ENCODE assay signal across 8 cellular contexts in the genomic region with DNA sequence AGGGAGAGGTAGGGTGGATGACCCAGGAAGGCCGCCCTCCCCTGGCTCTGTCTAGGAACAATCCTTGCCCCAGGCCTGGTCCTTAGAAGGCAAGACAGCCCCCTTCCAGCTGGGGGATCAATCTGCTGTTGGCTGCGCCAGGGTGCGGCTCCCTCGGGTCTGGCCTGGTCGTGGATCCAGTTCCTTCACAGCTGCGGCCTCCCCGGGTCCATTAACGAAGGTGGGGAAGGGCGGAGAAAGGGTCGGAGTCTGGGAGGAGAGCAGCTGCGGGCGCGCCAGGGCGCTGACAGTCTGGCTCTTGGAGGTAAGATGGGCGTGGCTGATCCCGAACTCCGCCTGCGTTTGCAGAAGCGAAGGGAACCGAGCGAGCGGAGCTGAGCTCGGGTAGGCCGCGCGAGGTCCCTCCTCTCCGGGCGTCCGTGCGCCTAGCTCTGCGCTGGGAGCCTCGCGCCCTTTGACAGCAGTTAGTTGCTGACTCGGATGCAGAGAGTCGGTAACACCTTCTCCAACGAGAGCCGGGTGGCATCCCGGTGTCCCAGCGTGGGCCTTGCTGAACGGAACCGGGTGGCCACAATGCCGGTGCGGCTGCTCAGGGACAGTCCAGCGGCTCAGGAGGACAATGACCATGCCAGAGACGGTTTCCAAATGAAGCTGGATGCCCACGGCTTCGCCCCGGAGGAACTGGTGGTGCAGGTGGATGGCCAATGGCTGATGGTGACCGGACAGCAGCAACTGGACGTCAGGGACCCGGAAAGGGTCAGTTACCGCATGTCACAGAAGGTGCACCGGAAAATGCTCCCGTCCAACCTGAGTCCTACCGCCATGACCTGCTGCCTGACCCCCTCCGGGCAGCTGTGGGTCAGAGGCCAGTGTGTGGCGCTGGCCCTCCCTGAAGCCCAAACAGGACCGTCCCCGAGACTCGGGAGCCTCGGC. TPM values are rescaled to one million over a fixed set of nuclear protein-coding genes. Genes with fewer than 3 reads are reported as not detected.
A peak's percentile ranks its signal among the peaks of the same experiment; 100 is the strongest.
DNase-seq lines count a peak whose midpoint lies in the region; ATAC-seq and TF ChIP-seq lines count a peak whose summit lies in the region.
"Had no signal": no experiment of that assay in that cellular context is flagged by ENCODE, and none has a peak within 500 bp of the region (broad histone marks: within the 10 kb centered on the region; RNA-seq: fewer than 3 reads in every experiment).

A gene with protein sequence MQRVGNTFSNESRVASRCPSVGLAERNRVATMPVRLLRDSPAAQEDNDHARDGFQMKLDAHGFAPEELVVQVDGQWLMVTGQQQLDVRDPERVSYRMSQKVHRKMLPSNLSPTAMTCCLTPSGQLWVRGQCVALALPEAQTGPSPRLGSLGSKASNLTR (plus strand): TSS at position 434 of the 933 bp plus-strand sequence. CDS start 47 bp downstream, at position 481.

- ATAC-seq in stimulated activated effector memory CD8-positive, alpha-beta T cell treated with anti-CD3 and anti-CD28 coated beads, Interleukin-12 subunit alpha, Interleukin-12 subunit beta, amount 100 ng/mL, for 72 hours, result no peak

- peak within 1 kb of the TSS; percentile 96; the same call in 1 of the 2 replicates for H2AFZ ChIP-seq in Loucy (ENCODE audit: low read length)

- H3K27me3 Mint-ChIP-seq in activated CD4-positive, alpha-beta memory T cell treated with anti-CD3 and anti-CD28 coated beads for 36 hours, result no peaks in the 10 kb centered on the region
- peaks cover 6% of the 10 kb centered on the region for H3K27me3 Mint-ChIP-seq in HFFc6 (ENCODE audit: insufficient read depth)

- H3K9me3 ChIP-seq in Loucy (ENCODE audit: insufficient read depth, low read depth, low read length) (no peaks in the 10 kb centered on the region), iPS-18a (ENCODE audit: control insufficient read depth, low read depth, low read length) (no peaks in the 10 kb centered on the region)
- H3K9me3 ChIP-seq: tibial nerve had no signal

- POLR2A ChIA-PET in activated CD4-positive, alpha-beta memory T cell treated with anti-CD3 and anti-CD28 coated beads for 36 hours (lab: Charles Lee), result interaction anchor here (2.8 kb wide), 1 partner anchor 11 kb away, joined by 16 read pairs; the partner anchor contains the start of gene DHX58

- CTCF ChIA-PET in activated CD4-positive, alpha-beta memory T cell treated with anti-CD3 and anti-CD28 coated beads for 36 hours (lab: Charles Lee), result interaction anchor here (1.2 to 1.9 kb wide), 2 partner anchors 8 to 9 kb away, joined by 5 to 7 read pairs; no protein-coding TSS in a partner anchor

- no peaks in the 10 kb centered on the region for H3K27me3 ChIP-seq in Loucy (ENCODE audit: insufficient read depth, low read length, poor library complexity, severe bottlenecking)
- no peaks in the 10 kb centered on the region for H3K27me3 ChIP-seq in iPS-18a (ENCODE audit: control insufficient read depth, insufficient read depth, low read length)
- H3K27me3 ChIP-seq: tibial nerve had no signal

- no peaks in the 10 kb centered on the region for H3F3A ChIP-seq in Loucy (ENCODE audit: low read depth)

- H3K9me3 Mint-ChIP-seq in activated CD4-positive, alpha-beta memory T cell treated with anti-CD3 and anti-CD28 coated beads for 36 hours, result no peaks in the 10 kb centered on the region
- no peaks in the 10 kb centered on the region for H3K9me3 Mint-ChIP-seq in stimulated activated effector memory CD8-positive, alpha-beta T cell treated with anti-CD3 and anti-CD28 coated beads, Interleukin-12 subunit alpha, Interleukin-12 subunit beta, amount 100 ng/mL, for 72 hours
- H3K9me3 Mint-ChIP-seq in HFFc6, result no peaks in the 10 kb centered on the region

- intact Hi-C loops in activated CD4-positive, alpha-beta memory T cell treated with anti-CD3 and anti-CD28 coated beads for 36 hours (cut with micrococcal nuclease), result no loop called here

- in situ Hi-C loops in GM13976 (cut with MboI; ENCODE audit: low sequenced_read_pairs, unreplicated experiment) (no loop called here), ACHN (cut with HindIII; ENCODE audit: low pct_ligation_motif_present, low pct_unique_long_range_greater_than_20kb, low sequenced_read_pairs) (loop anchor here (25.0 kb wide), 1 partner anchor 160 kb away; the partner anchor contains the start of gene CNP)

- H3K4me1 ChIP-seq in Loucy (ENCODE audit: insufficient read depth, low read length, poor library complexity, severe bottlenecking), result peaks cover 13% of the 10 kb centered on the region
- peaks cover 9% of the 10 kb centered on the region for H3K4me1 ChIP-seq in iPS-18a (ENCODE audit: control insufficient read depth, low read depth, low read length)

- no peak for DNase-seq in activated CD4-positive, alpha-beta memory T cell treated with anti-CD3 and anti-CD28 coated beads for 36 hours
- DNase-seq in stimulated activated effector memory CD8-positive, alpha-beta T cell treated with anti-CD3 and anti-CD28 coated beads, Interleukin-12 subunit alpha, Interleukin-12 subunit beta, amount 100 ng/mL, for 72 hours (ENCODE audit: low spot score in 2 of 2), result no peak
- no peak for DNase-seq in HFFc6
- DNase-seq in GM13976 (ENCODE audit: low spot score), result no peak
- no peak for DNase-seq in ACHN

- H3K4me3 Mint-ChIP-seq in activated CD4-positive, alpha-beta memory T cell treated with anti-CD3 and anti-CD28 coated beads for 36 hours, result peak within 1 kb of the TSS; percentile 56
- peak within 1 kb of the TSS; percentile 68 for H3K4me3 Mint-ChIP-seq in stimulated activated effector memory CD8-positive, alpha-beta T cell treated with anti-CD3 and anti-CD28 coated beads, Interleukin-12 subunit alpha, Interleukin-12 subunit beta, amount 100 ng/mL, for 72 hours
- no peak within 1 kb of the TSS for H3K4me3 Mint-ChIP-seq in HFFc6

- no peak within 1 kb of the TSS for H3K27ac Mint-ChIP-seq in activated CD4-positive, alpha-beta memory T cell treated with anti-CD3 and anti-CD28 coated beads for 36 hours
- peak within 1 kb of the TSS; percentile 54 for H3K27ac Mint-ChIP-seq in stimulated activated effector memory CD8-positive, alpha-beta T cell treated with anti-CD3 and anti-CD28 coated beads, Interleukin-12 subunit alpha, Interleukin-12 subunit beta, amount 100 ng/mL, for 72 hours
- H3K27ac Mint-ChIP-seq in HFFc6, result no peak within 1 kb of the TSS; the same call in 1 of the 2 replicates

- H3K9ac ChIP-seq in Loucy (ENCODE audit: low read depth, low read length, poor library complexity, severe bottlenecking), result peak within 1 kb of the TSS; percentile 89
- peak within 1 kb of the TSS; percentile 81 for H3K9ac ChIP-seq in iPS-18a (ENCODE audit: low read length)

- H4K20me1 ChIP-seq in Loucy (ENCODE audit: insufficient read depth, low read length, poor library complexity, severe bottlenecking), result no peaks in the 10 kb centered on the region

- H3K4me3 ChIP-seq in Loucy (ENCODE audit: low read length, poor library complexity, severe bottlenecking) (no peak within 1 kb of the TSS), iPS-18a (ENCODE audit: low read length) (peak within 1 kb of the TSS; percentile 24)

- H3K27ac ChIP-seq in iPS-18a (ENCODE audit: low read length), result no peak within 1 kb of the TSS

- H3K4me1 Mint-ChIP-seq in activated CD4-positive, alpha-beta memory T cell treated with anti-CD3 and anti-CD28 coated beads for 36 hours (ENCODE audit: low read depth), result peaks cover 24% of the 10 kb centered on the region
- peaks cover 29% of the 10 kb centered on the region for H3K4me1 Mint-ChIP-seq in stimulated activated effector memory CD8-positive, alpha-beta T cell treated with anti-CD3 and anti-CD28 coated beads, Interleukin-12 subunit alpha, Interleukin-12 subunit beta, amount 100 ng/mL, for 72 hours
- H3K4me1 Mint-ChIP-seq in HFFc6 (ENCODE audit: low read depth), result peaks cover 21% of the 10 kb centered on the region

- no peaks in the 10 kb centered on the region for H3K9me2 ChIP-seq in Loucy (replicated peaks; ENCODE audit: low read depth, low read length)

- peak within 1 kb of the TSS; percentile 89 for H3K4me2 ChIP-seq in Loucy (ENCODE audit: low read depth, low read length, poor library complexity, severe bottlenecking)

- H3K36me3 ChIP-seq in Loucy (ENCODE audit: insufficient read depth, low read length) (peaks cover 38% of the 10 kb centered on the region; the same call in 1 of the 2 replicates), iPS-18a (ENCODE audit: control insufficient read depth, low read depth, low read length) (peaks cover 18% of the 10 kb centered on the region)

- H3K79me2 ChIP-seq in Loucy (ENCODE audit: insufficient read depth, low read length), result peaks cover 15% of the 10 kb centered on the region; the same call in 1 of the 2 replicates

- peaks cover 23% of the 10 kb centered on the region for H3K36me3 Mint-ChIP-seq in activated CD4-positive, alpha-beta memory T cell treated with anti-CD3 and anti-CD28 coated beads for 36 hours
- peaks cover 57% of the 10 kb centered on the region for H3K36me3 Mint-ChIP-seq in stimulated activated effector memory CD8-positive, alpha-beta T cell treated with anti-CD3 and anti-CD28 coated beads, Interleukin-12 subunit alpha, Interleukin-12 subunit beta, amount 100 ng/mL, for 72 hours
- peaks cover 15% of the 10 kb centered on the region for H3K36me3 Mint-ChIP-seq in HFFc6 (ENCODE audit: low read depth)

- TF ChIP-seq CTCF in Loucy (conservative IDR thresholded peaks at IDR 0.05; ENCODE audit: low read length) (no peak), HFFc6 (IDR thresholded peaks at IDR 0.05) (no peak), GM13976 (IDR thresholded peaks at IDR 0.05; ENCODE audit: borderline replicate concordance, control extremely low read depth, extremely low read depth, insufficient read depth, missing control alignments) (no peak)

RNA-seq across cellular contexts. Expression of the gene that starts here (rescaled TPM):
- total RNA-seq in activated CD4-positive, alpha-beta memory T cell treated with anti-CD3 and anti-CD28 coated beads for 36 hours, result not detected
- not detected for total RNA-seq in HFFc6 (2021; fragmentation: NEBNext Ultra II Directional; extraction: Animal tissue kit (Norgen Biotek cat#: 25700))
